Comparison of ENCODE assay signal across 18 cellular contexts in the genomic region with DNA sequence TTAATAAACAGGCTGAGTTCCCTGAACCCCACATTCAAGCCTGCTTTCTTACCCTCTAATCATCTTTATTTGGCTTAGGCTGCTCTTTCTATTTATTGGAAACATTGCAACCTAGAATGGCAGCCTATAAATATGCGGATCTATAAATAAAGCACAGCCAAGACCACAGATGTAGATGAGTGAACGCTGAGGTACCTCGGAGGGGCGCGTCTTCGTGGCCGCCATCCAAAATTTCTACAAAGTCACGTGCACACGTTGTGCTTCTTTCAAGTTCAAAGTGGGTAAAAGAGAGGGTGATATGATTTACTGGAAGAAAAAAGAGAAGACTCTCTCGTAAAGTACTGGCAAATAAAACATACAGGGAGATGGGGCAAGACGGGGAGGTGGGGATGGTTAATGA.
"Had no signal": no experiment of that assay in that cellular context is flagged by ENCODE, and none has a peak within 500 bp of the region (broad histone marks: within the 10 kb centered on the region; RNA-seq: fewer than 3 reads in every experiment).

No MANE protein-coding gene starts in this region.

- ATAC-seq: activated CD8-positive, alpha-beta T cell treated with anti-CD3 and anti-CD28 coated beads, Interleukin-2, amount 10 ng/mL, durations not matched to agents 7 days and 5 days; gastroesophageal sphincter; left cardiac atrium; lower lobe of right lung; naive thymus-derived CD8-positive, alpha-beta T cell had no signal

- H3K27ac Mint-ChIP-seq: activated CD8-positive, alpha-beta T cell treated with anti-CD3 and anti-CD28 coated beads, Interleukin-2, amount 10 ng/mL, durations not matched to agents 7 days and 5 days; activated naive CD8-positive, alpha-beta T cell treated with anti-CD3 and anti-CD28 coated beads, Interleukin-2, amount 10 ng/mL, durations not matched to agents 7 days and 5 days; immature natural killer cell; stimulated activated naive CD8-positive, alpha-beta T cell treated with anti-CD3 and anti-CD28 coated beads, Interleukin-15, Interleukin-2, amounts not matched to agents 100 ng/mL and 50 ng/mL, for 24 hours had no signal

- H3K9me3 Mint-ChIP-seq: activated naive CD8-positive, alpha-beta T cell treated with anti-CD3 and anti-CD28 coated beads, Interleukin-2, amount 10 ng/mL, durations not matched to agents 7 days and 5 days; immature natural killer cell; naive thymus-derived CD8-positive, alpha-beta T cell; stimulated activated naive CD8-positive, alpha-beta T cell treated with anti-CD3 and anti-CD28 coated beads, Interleukin-15, Interleukin-2, amounts not matched to agents 100 ng/mL and 50 ng/mL, for 24 hours had no signal

- H3K36me3 ChIP-seq: cardiac muscle cell, gastroesophageal sphincter, lower lobe of right lung, sigmoid colon, uterus, WERI-Rb-1 had no signal

- DNase-seq: activated CD4-positive, alpha-beta T cell treated with anti-CD3 and anti-CD28 coated beads for 4 hours; activated CD8-positive, alpha-beta memory T cell treated with anti-CD3 and anti-CD28 coated beads, Interleukin-2, amount 50 U/mL, for 48 hours; activated CD8-positive, alpha-beta T cell treated with anti-CD3 and anti-CD28 coated beads, Interleukin-2, amount 10 ng/mL, durations not matched to agents 7 days and 5 days; activated naive CD8-positive, alpha-beta T cell treated with anti-CD3 and anti-CD28 coated beads, Interleukin-2, amount 10 ng/mL, durations not matched to agents 7 days and 5 days; anterior cingulate cortex; immature natural killer cell; left cardiac atrium; lower lobe of right lung; naive thymus-derived CD8-positive, alpha-beta T cell; occipital lobe; sigmoid colon; stimulated activated CD4-positive, alpha-beta T cell treated with anti-CD3 and anti-CD28 coated beads, Interleukin-4, amount 100 ng/mL, for 1 hour; stimulated activated CD8-positive, alpha-beta memory T cell treated with anti-CD3 and anti-CD28 coated beads, Interleukin-4, amount 100 ng/mL, for 48 hours; uterus; WERI-Rb-1 had no signal

- H3K9me3 ChIP-seq: gastroesophageal sphincter, lower lobe of right lung, sigmoid colon, uterus had no signal

- H3K27me3 ChIP-seq: cardiac muscle cell, gastroesophageal sphincter, sigmoid colon, uterus had no signal

- H3K4me1 Mint-ChIP-seq: immature natural killer cell had no signal

- H3K27ac ChIP-seq: lower lobe of right lung, sigmoid colon, WERI-Rb-1 had no signal

- H3K27me3 Mint-ChIP-seq: activated naive CD8-positive, alpha-beta T cell treated with anti-CD3 and anti-CD28 coated beads, Interleukin-2, amount 10 ng/mL, durations not matched to agents 7 days and 5 days; naive thymus-derived CD8-positive, alpha-beta T cell; stimulated activated naive CD8-positive, alpha-beta T cell treated with anti-CD3 and anti-CD28 coated beads, Interleukin-15, Interleukin-2, amounts not matched to agents 100 ng/mL and 50 ng/mL, for 24 hours had no signal

- H3K4me3 Mint-ChIP-seq: activated CD8-positive, alpha-beta T cell treated with anti-CD3 and anti-CD28 coated beads, Interleukin-2, amount 10 ng/mL, durations not matched to agents 7 days and 5 days; activated naive CD8-positive, alpha-beta T cell treated with anti-CD3 and anti-CD28 coated beads, Interleukin-2, amount 10 ng/mL, durations not matched to agents 7 days and 5 days; immature natural killer cell; stimulated activated naive CD8-positive, alpha-beta T cell treated with anti-CD3 and anti-CD28 coated beads, Interleukin-15, Interleukin-2, amounts not matched to agents 100 ng/mL and 50 ng/mL, for 24 hours had no signal

- H3K4me3 ChIP-seq: cardiac muscle cell, gastroesophageal sphincter, lower lobe of right lung, sigmoid colon, uterus had no signal
